ENCODE assay signal across 14 cellular contexts in the genomic region with DNA sequence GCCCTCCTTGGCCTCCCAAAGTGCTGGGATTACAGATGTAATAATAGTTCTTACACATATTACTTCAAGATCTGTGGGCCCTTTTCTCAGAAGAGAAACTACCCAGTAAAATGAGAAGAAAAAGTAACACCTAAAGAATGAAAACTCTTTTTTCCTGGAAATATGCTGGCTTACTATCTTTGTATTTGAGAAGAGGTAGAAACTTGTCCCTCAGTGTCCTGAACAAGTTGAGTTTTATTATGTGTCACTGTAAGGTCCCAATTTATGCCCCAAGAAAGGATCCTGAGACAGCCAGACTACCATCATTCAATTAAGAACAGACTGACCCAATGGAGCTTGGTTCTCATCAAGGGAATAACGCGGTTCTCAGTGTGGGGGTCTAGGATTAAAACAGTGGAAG.
DNase-seq lines count a peak whose midpoint lies in the region; ATAC-seq and TF ChIP-seq lines count a peak whose summit lies in the region.
"Had no signal": no experiment of that assay in that cellular context is flagged by ENCODE, and none has a peak within 500 bp of the region (broad histone marks: within the 10 kb centered on the region; RNA-seq: fewer than 3 reads in every experiment).

No MANE protein-coding gene starts in this region.

- peak overlapping the region; percentile 86 for H3K27ac Mint-ChIP-seq in activated naive CD8-positive, alpha-beta T cell treated with anti-CD3 and anti-CD28 coated beads for 36 hours
- H3K27ac Mint-ChIP-seq in activated naive CD8-positive, alpha-beta T cell treated with anti-CD3 and anti-CD28 coated beads, Interleukin-2, amount 50 U/mL, for 24 hours: no peak overlapping the region
- H3K27ac Mint-ChIP-seq in CD4-positive, CD25-positive, alpha-beta regulatory T cell: peak overlapping the region in 2 of 3 donors; percentile 6 to 16
- H3K27ac Mint-ChIP-seq in T-helper 1 cell treated with Interleukin-12 subunit alpha and Interleukin-12 subunit beta and Interleukin-4 antibody, amounts not matched to agents 30 μg/mL and 1 μg/mL, for 36 hours: peak overlapping the region; percentile 52
- no peak overlapping the region for H3K27ac Mint-ChIP-seq in osteocyte (ENCODE audit: unreplicated experiment)
- H3K27ac Mint-ChIP-seq: CD8-positive, alpha-beta T cell; HFFc6 had no signal

- H3K27me3 Mint-ChIP-seq in activated naive CD8-positive, alpha-beta T cell treated with anti-CD3 and anti-CD28 coated beads for 36 hours: no peaks in the 10 kb centered on the region
- no peaks in the 10 kb centered on the region for H3K27me3 Mint-ChIP-seq in activated naive CD8-positive, alpha-beta T cell treated with anti-CD3 and anti-CD28 coated beads, Interleukin-2, amount 50 U/mL, for 24 hours
- H3K27me3 Mint-ChIP-seq in CD4-positive, CD25-positive, alpha-beta regulatory T cell: no peaks in the 10 kb centered on the region
- no peaks in the 10 kb centered on the region for H3K27me3 Mint-ChIP-seq in T-helper 1 cell treated with Interleukin-12 subunit alpha and Interleukin-12 subunit beta and Interleukin-4 antibody, amounts not matched to agents 30 μg/mL and 1 μg/mL, for 36 hours (ENCODE audit: low read depth)
- no peaks in the 10 kb centered on the region for H3K27me3 Mint-ChIP-seq in osteocyte (ENCODE audit: unreplicated experiment)

- peaks cover 18% of the 10 kb centered on the region for H3K36me3 Mint-ChIP-seq in activated naive CD8-positive, alpha-beta T cell treated with anti-CD3 and anti-CD28 coated beads for 36 hours
- peaks cover 11% of the 10 kb centered on the region for H3K36me3 Mint-ChIP-seq in activated naive CD8-positive, alpha-beta T cell treated with anti-CD3 and anti-CD28 coated beads, Interleukin-2, amount 50 U/mL, for 24 hours (ENCODE audit: low read depth)
- H3K36me3 Mint-ChIP-seq in CD4-positive, CD25-positive, alpha-beta regulatory T cell: peaks cover 19% of the 10 kb centered on the region
- H3K36me3 Mint-ChIP-seq in T-helper 1 cell treated with Interleukin-12 subunit alpha and Interleukin-12 subunit beta and Interleukin-4 antibody, amounts not matched to agents 30 μg/mL and 1 μg/mL, for 36 hours (ENCODE audit: low read depth): peaks cover 6% of the 10 kb centered on the region
- H3K36me3 Mint-ChIP-seq in osteocyte (ENCODE audit: unreplicated experiment): peaks cover 10% of the 10 kb centered on the region

- H3K4me3 ChIP-seq in CD4-positive, CD25-positive, alpha-beta regulatory T cell (ENCODE audit: low read depth, low read length): no peak overlapping the region
- H3K4me3 ChIP-seq: HAP-1 had no signal

- H3K4me3 Mint-ChIP-seq in activated naive CD8-positive, alpha-beta T cell treated with anti-CD3 and anti-CD28 coated beads for 36 hours: no peak overlapping the region
- H3K4me3 Mint-ChIP-seq in activated naive CD8-positive, alpha-beta T cell treated with anti-CD3 and anti-CD28 coated beads, Interleukin-2, amount 50 U/mL, for 24 hours: no peak overlapping the region
- H3K4me3 Mint-ChIP-seq in CD4-positive, CD25-positive, alpha-beta regulatory T cell: no peak overlapping the region
- H3K4me3 Mint-ChIP-seq in T-helper 1 cell treated with Interleukin-12 subunit alpha and Interleukin-12 subunit beta and Interleukin-4 antibody, amounts not matched to agents 30 μg/mL and 1 μg/mL, for 36 hours: no peak overlapping the region
- no peak overlapping the region for H3K4me3 Mint-ChIP-seq in osteocyte (ENCODE audit: unreplicated experiment)
- H3K4me3 Mint-ChIP-seq: CD8-positive, alpha-beta T cell; HFFc6 had no signal

- no peaks in the 10 kb centered on the region for H3K4me1 ChIP-seq in CD4-positive, CD25-positive, alpha-beta regulatory T cell (ENCODE audit: control insufficient read depth, insufficient read depth, low read length, poor library complexity, severe bottlenecking)

- H3K27me3 ChIP-seq in CD4-positive, CD25-positive, alpha-beta regulatory T cell (ENCODE audit: control insufficient read depth, insufficient read depth, low read length): no peaks in the 10 kb centered on the region

- DNase-seq in activated naive CD8-positive, alpha-beta T cell treated with anti-CD3 and anti-CD28 coated beads for 36 hours: no peak
- DNase-seq in activated naive CD8-positive, alpha-beta T cell treated with anti-CD3 and anti-CD28 coated beads, Interleukin-2, amount 50 U/mL, for 24 hours: no peak
- DNase-seq in CD4-positive, CD25-positive, alpha-beta regulatory T cell: peak in 1 of 3 donors; percentile 28
- no peak for DNase-seq in osteocyte (ENCODE audit: extremely low spot score, unreplicated experiment)
- DNase-seq: C1 segment of cervical spinal cord; Caco-2; CD8-positive, alpha-beta T cell; DMS153; DND-41; GOT3; HFFc6 had no signal

- peaks cover 3% of the 10 kb centered on the region for H3K36me3 ChIP-seq in CD4-positive, CD25-positive, alpha-beta regulatory T cell (ENCODE audit: control insufficient read depth, insufficient read depth, low read length)
- H3K36me3 ChIP-seq: HAP-1 had no signal

- H3K9me3 ChIP-seq in CD4-positive, CD25-positive, alpha-beta regulatory T cell (ENCODE audit: control insufficient read depth in 2 of 2, low read length in 2 of 2): no peaks in the 10 kb centered on the region
- H3K9me3 ChIP-seq: Caco-2, HAP-1 had no signal

- no peaks in the 10 kb centered on the region for H3K9me3 Mint-ChIP-seq in activated naive CD8-positive, alpha-beta T cell treated with anti-CD3 and anti-CD28 coated beads for 36 hours
- H3K9me3 Mint-ChIP-seq in activated naive CD8-positive, alpha-beta T cell treated with anti-CD3 and anti-CD28 coated beads, Interleukin-2, amount 50 U/mL, for 24 hours: no peaks in the 10 kb centered on the region
- no peaks in the 10 kb centered on the region for H3K9me3 Mint-ChIP-seq in CD4-positive, CD25-positive, alpha-beta regulatory T cell
- no peaks in the 10 kb centered on the region for H3K9me3 Mint-ChIP-seq in T-helper 1 cell treated with Interleukin-12 subunit alpha and Interleukin-12 subunit beta and Interleukin-4 antibody, amounts not matched to agents 30 μg/mL and 1 μg/mL, for 36 hours
- H3K9me3 Mint-ChIP-seq in osteocyte (ENCODE audit: unreplicated experiment): no peaks in the 10 kb centered on the region
- H3K9me3 Mint-ChIP-seq: CD8-positive, alpha-beta T cell; HFFc6 had no signal

- H3K27ac ChIP-seq in CD4-positive, CD25-positive, alpha-beta regulatory T cell (ENCODE audit: insufficient read depth, low read length, poor library complexity, severe bottlenecking): no peak overlapping the region

- TF ChIP-seq CTCF in osteocyte (IDR thresholded peaks at IDR 0.05): no peak

- ATAC-seq in activated naive CD8-positive, alpha-beta T cell treated with anti-CD3 and anti-CD28 coated beads, Interleukin-2, amount 50 U/mL, for 24 hours: no peak
- no peak for ATAC-seq in CD4-positive, CD25-positive, alpha-beta regulatory T cell (ENCODE audit: low read depth in 2 of 2)
- no peak for ATAC-seq in HG03039 (IDR thresholded peaks at IDR 0.05; ENCODE audit: unreplicated experiment)
- ATAC-seq: CD8-positive, alpha-beta T cell had no signal

- H3K4me1 Mint-ChIP-seq in activated naive CD8-positive, alpha-beta T cell treated with anti-CD3 and anti-CD28 coated beads for 36 hours: peaks cover 49% of the 10 kb centered on the region
- H3K4me1 Mint-ChIP-seq in activated naive CD8-positive, alpha-beta T cell treated with anti-CD3 and anti-CD28 coated beads, Interleukin-2, amount 50 U/mL, for 24 hours: peaks cover 19% of the 10 kb centered on the region
- H3K4me1 Mint-ChIP-seq in CD4-positive, CD25-positive, alpha-beta regulatory T cell: peaks cover 0 to 11% (median 1%) of the 10 kb centered on the region in 4 donors
- peaks cover 41% of the 10 kb centered on the region for H3K4me1 Mint-ChIP-seq in T-helper 1 cell treated with Interleukin-12 subunit alpha and Interleukin-12 subunit beta and Interleukin-4 antibody, amounts not matched to agents 30 μg/mL and 1 μg/mL, for 36 hours (ENCODE audit: low read depth)
- peaks cover 11% of the 10 kb centered on the region for H3K4me1 Mint-ChIP-seq in osteocyte (ENCODE audit: unreplicated experiment)

Comparison
In these comparisons a context has a peak if more than half of its experiments do, and no peak if none do; other contexts are left out.
1. H3K27ac Mint-ChIP-seq: peak in activated naive CD8-positive, alpha-beta T cell treated with anti-CD3 and anti-CD28 coated beads for 36 hours (single experiment), CD4-positive, CD25-positive, alpha-beta regulatory T cell (2 of 3) and T-helper 1 cell treated with Interleukin-12 subunit alpha and Interleukin-12 subunit beta and Interleukin-4 antibody, amounts not matched to agents 30 μg/mL and 1 μg/mL, for 36 hours (single experiment); none in activated naive CD8-positive, alpha-beta T cell treated with anti-CD3 and anti-CD28 coated beads, Interleukin-2, amount 50 U/mL, for 24 hours (single experiment) and osteocyte (single experiment).